ENCODE assay signal across 30 cellular contexts in the genomic region with DNA sequence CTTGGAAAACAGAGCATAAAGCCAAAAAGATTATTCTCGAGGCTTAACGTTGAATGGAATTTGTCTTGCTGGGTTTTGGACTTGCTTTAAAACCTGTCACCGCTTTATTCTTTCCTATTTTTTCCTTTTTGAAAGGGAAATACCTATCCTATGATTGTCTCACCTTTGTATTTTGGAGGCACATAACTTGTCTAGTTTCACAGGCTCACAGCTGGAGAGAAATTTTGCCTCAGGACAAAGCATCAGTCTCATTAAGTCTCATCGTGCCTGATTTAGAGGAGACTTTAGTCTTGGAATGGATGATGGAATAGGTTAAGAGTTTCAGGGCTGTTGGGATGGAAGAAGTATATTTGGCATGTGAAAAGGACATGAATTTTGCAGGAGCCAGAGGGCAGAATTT.
"Had no signal": no experiment of that assay in that cellular context is flagged by ENCODE, and none has a peak within 500 bp of the region (broad histone marks: within the 10 kb centered on the region; RNA-seq: fewer than 3 reads in every experiment).

No MANE protein-coding gene starts in this region.

- H3K27me3 ChIP-seq: neutrophil, ovary, right lobe of liver, sigmoid colon, thyroid gland, tibial nerve, upper lobe of left lung, vagina had no signal

- H3K4me3 Mint-ChIP-seq: naive thymus-derived CD4-positive, alpha-beta T cell; natural killer cell; nephron; neural progenitor cell; stimulated activated effector memory CD8-positive, alpha-beta T cell treated with anti-CD3 and anti-CD28 coated beads, Interleukin-12 subunit alpha, Interleukin-12 subunit beta, amount 100 ng/mL, for 72 hours; stimulated activated naive CD8-positive, alpha-beta T cell treated with anti-CD3 and anti-CD28 coated beads, Interleukin-15, amount 100 ng/mL, for 72 hours had no signal

- ATAC-seq: naive thymus-derived CD4-positive, alpha-beta T cell; natural killer cell; psoas muscle; right cardiac atrium; right lobe of liver; stimulated activated effector memory CD8-positive, alpha-beta T cell treated with anti-CD3 and anti-CD28 coated beads, Interleukin-12 subunit alpha, Interleukin-12 subunit beta, amount 100 ng/mL, for 72 hours; stimulated activated naive CD8-positive, alpha-beta T cell treated with anti-CD3 and anti-CD28 coated beads, Interleukin-15, amount 100 ng/mL, for 72 hours; stimulated activated naive CD8-positive, alpha-beta T cell treated with anti-CD3 and anti-CD28 coated beads, Interleukin-15, Interleukin-2, amounts not matched to agents 100 U/mL and 50 U/mL, for 24 hours had no signal

- H3K4me1 Mint-ChIP-seq: naive thymus-derived CD4-positive, alpha-beta T cell; natural killer cell; nephron; stimulated activated effector memory CD8-positive, alpha-beta T cell treated with anti-CD3 and anti-CD28 coated beads, Interleukin-12 subunit alpha, Interleukin-12 subunit beta, amount 100 ng/mL, for 72 hours; stimulated activated naive CD8-positive, alpha-beta T cell treated with anti-CD3 and anti-CD28 coated beads, Interleukin-15, amount 100 ng/mL, for 72 hours had no signal

- H3K4me3 ChIP-seq: neural progenitor cell, ovary, psoas muscle, right lobe of liver, sigmoid colon, thoracic aorta, thyroid gland, tibial nerve, upper lobe of left lung, vagina had no signal

- H3K4me1 ChIP-seq: neural progenitor cell, parathyroid adenoma, psoas muscle, right lobe of liver, sigmoid colon, thyroid gland, tibial nerve, upper lobe of left lung, vagina had no signal

- H3K9me3 ChIP-seq: neutrophil, ovary, psoas muscle, right lobe of liver, sigmoid colon, thoracic aorta, thyroid gland, tibial nerve, upper lobe of left lung, vagina had no signal

- H3K27ac Mint-ChIP-seq: naive thymus-derived CD4-positive, alpha-beta T cell; natural killer cell; nephron; neural progenitor cell; progenitor cell of endocrine pancreas; stimulated activated effector memory CD8-positive, alpha-beta T cell treated with anti-CD3 and anti-CD28 coated beads, Interleukin-12 subunit alpha, Interleukin-12 subunit beta, amount 100 ng/mL, for 72 hours; stimulated activated naive CD8-positive, alpha-beta T cell treated with anti-CD3 and anti-CD28 coated beads, Interleukin-15, amount 100 ng/mL, for 72 hours had no signal

- H2AFZ ChIP-seq: neural progenitor cell, parathyroid adenoma had no signal

- H3K27me3 Mint-ChIP-seq: progenitor cell of endocrine pancreas had no signal

- H3K9me3 Mint-ChIP-seq: naive thymus-derived CD4-positive, alpha-beta T cell; natural killer cell; stimulated activated effector memory CD8-positive, alpha-beta T cell treated with anti-CD3 and anti-CD28 coated beads, Interleukin-12 subunit alpha, Interleukin-12 subunit beta, amount 100 ng/mL, for 72 hours; stimulated activated naive CD8-positive, alpha-beta T cell treated with anti-CD3 and anti-CD28 coated beads, Interleukin-15, amount 100 ng/mL, for 72 hours had no signal

- DNase-seq: naive thymus-derived CD4-positive, alpha-beta T cell; natural killer cell; occipital lobe; ovary; posterior cingulate gyrus; psoas muscle; right cardiac atrium; right lobe of liver; sigmoid colon; small intestine; stimulated activated CD4-positive, alpha-beta T cell treated with anti-CD3 and anti-CD28 coated beads, Interleukin-15, amount 100 ng/mL, for 24 hours; stimulated activated CD4-positive, alpha-beta T cell treated with anti-CD3 and anti-CD28 coated beads, Interleukin-2, amount 100 ng/mL, for 24 hours; stimulated activated CD4-positive, alpha-beta T cell treated with anti-CD3 and anti-CD28 coated beads, Interleukin-2, amount 100 ng/mL, for 48 hours; stimulated activated CD4-positive, alpha-beta T cell treated with anti-CD3 and anti-CD28 coated beads, Interleukin-4, amount 100 ng/mL, for 24 hours; stimulated activated naive CD4-positive, alpha-beta T cell; stimulated activated naive CD8-positive, alpha-beta T cell treated with anti-CD3 and anti-CD28 coated beads, Interleukin-15, amount 100 ng/mL, for 72 hours; stimulated activated naive CD8-positive, alpha-beta T cell treated with anti-CD3 and anti-CD28 coated beads, Interleukin-15, Interleukin-2, amounts not matched to agents 100 U/mL and 50 U/mL, for 24 hours; substantia nigra; thyroid gland; upper lobe of left lung had no signal

- FAIRE-seq: small intestine, urothelium cell line had no signal

- H3K36me3 ChIP-seq: neural progenitor cell, neutrophil, ovary, right lobe of liver, sigmoid colon, thoracic aorta, thyroid gland, tibial nerve, upper lobe of left lung, vagina had no signal

- H3K36me3 Mint-ChIP-seq: natural killer cell; neural progenitor cell; stimulated activated effector memory CD8-positive, alpha-beta T cell treated with anti-CD3 and anti-CD28 coated beads, Interleukin-12 subunit alpha, Interleukin-12 subunit beta, amount 100 ng/mL, for 72 hours had no signal

- H3K27ac ChIP-seq: neural progenitor cell, neutrophil, ovary, parathyroid adenoma, psoas muscle, right lobe of liver, sigmoid colon, thoracic aorta, thyroid gland, tibial nerve, upper lobe of left lung, vagina had no signal
